33 cellular contexts compared by ENCODE assay signal in genomic region chrX:43720961-43721360, GRCh38.
"Had no signal": no experiment of that assay in that cellular context is flagged by ENCODE, and none has a peak within 500 bp of the region (broad histone marks: within the 10 kb centered on the region; RNA-seq: fewer than 3 reads in every experiment).

No MANE protein-coding gene starts in this region.

- H3K27me3 ChIP-seq: MG63 had no signal

- H3K36me3 ChIP-seq: MG63 had no signal

- H3K27ac ChIP-seq: KMS-11 had no signal

- H3K4me3 ChIP-seq: MG63 had no signal

- DNase-seq: Karpas-422, Kasumi-1, KBM-7, KG1, MG63, MM.1S, MV-4-11, NCI-H1048, NCI-H1092, NCI-H1092 treated with DMSO at 0.1 percent for 48 hours, NCI-H1105, NCI-H1105 treated with DMSO at 0.1 percent for 48 hours, NCI-H1417, NCI-H1417 treated with DMSO at 0.1 percent for 48 hours, NCI-H1436, NCI-H1436 treated with DMSO at 0.1 percent for 48 hours, NCI-H146, NCI-H1694, NCI-H1694 treated with DMSO at 0.1 percent for 48 hours, NCI-H187, NCI-H187 treated with DMSO at 0.1 percent for 48 hours, NCI-H2029, NCI-H2029 treated with DMSO at 0.1 percent for 48 hours, NCI-H2081, NCI-H2081 treated with DMSO at 0.1 percent for 48 hours, NCI-H2107, NCI-H2171, NCI-H2171 treated with DMSO at 0.1 percent for 48 hours, NCI-H2227 treated with DMSO at 0.1 percent for 48 hours, NCI-H226, NCI-H345, NCI-H446 treated with DMSO at 0.1 percent for 48 hours had no signal

- H3K4me2 ChIP-seq: KMS-11 had no signal

- H3K9me3 ChIP-seq: MG63 had no signal

- H3K9ac ChIP-seq: KMS-11 had no signal
